In the genomic region with DNA sequence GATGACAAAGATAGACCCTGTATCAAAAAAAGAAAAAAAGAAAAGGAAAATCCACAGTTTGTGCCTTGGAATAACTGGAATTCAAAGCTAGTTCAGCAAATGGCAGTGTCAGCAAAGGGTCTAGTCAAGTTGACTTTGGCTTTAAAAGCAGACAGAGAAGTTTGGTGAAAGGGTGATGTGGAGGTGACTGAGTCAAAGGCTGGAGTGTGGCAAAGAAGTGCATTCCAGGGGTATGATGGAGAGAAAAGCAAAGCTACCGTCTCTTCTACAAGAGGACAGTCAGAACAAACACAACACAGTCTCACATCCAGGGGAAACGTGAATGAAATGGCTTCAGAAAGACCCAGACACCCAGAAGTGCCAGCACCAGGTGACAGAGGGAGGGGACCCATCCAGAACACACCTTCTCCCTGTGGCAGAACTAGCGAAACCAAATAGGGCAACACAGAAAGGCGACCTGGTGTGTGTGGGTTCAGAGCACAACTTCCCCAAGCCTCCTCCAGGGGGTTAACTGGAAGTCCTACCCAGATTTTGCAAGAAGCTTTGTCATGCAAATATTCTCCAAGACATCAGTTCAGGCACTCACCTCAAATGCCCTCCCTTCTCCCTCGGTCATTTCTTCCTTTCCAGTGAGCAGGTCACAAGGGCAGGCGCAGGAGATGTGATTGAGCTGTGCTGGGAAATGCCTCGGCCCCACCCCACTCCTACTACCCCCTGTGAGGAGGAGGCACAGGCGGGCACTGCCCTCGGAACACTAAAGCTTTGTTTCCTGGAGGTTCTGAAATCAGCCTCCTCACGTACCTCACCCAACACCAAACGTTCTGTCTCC, we compare ENCODE assay signal across 7 cellular contexts.
DNase-seq lines count a peak whose midpoint lies in the region; ATAC-seq and TF ChIP-seq lines count a peak whose summit lies in the region.

No MANE protein-coding gene starts in this region.

- ATAC-seq in GM21529 (IDR thresholded peaks at IDR 0.05; ENCODE audit: unreplicated experiment) (peak; percentile 56), gastroesophageal sphincter (no peak)
- ATAC-seq in stimulated activated effector memory CD8-positive, alpha-beta T cell treated with anti-CD3 and anti-CD28 coated beads, Interleukin-12 subunit alpha, Interleukin-12 subunit beta, amount 100 ng/mL, for 72 hours = peak; percentile 11
- ATAC-seq in CD8-positive, alpha-beta T cell = no peak

- no peak overlapping the region for H3K4me3 Mint-ChIP-seq in stimulated activated effector memory CD8-positive, alpha-beta T cell treated with anti-CD3 and anti-CD28 coated beads, Interleukin-12 subunit alpha, Interleukin-12 subunit beta, amount 100 ng/mL, for 72 hours
- no peak overlapping the region for H3K4me3 Mint-ChIP-seq in CD8-positive, alpha-beta T cell

- intact Hi-C loops in CD8-positive, alpha-beta T cell (cut with DNase I, micrococcal nuclease) = no loop called here

- TF ChIP-seq POLR2A in gastroesophageal sphincter (IDR thresholded peaks at IDR 0.05) = no peak

- peaks cover 49% of the 10 kb centered on the region for H3K27me3 ChIP-seq in gastroesophageal sphincter
- no peaks in the 10 kb centered on the region for H3K27me3 ChIP-seq in CD8-positive, alpha-beta T cell (ENCODE audit: insufficient read depth, low read length)
- no peaks in the 10 kb centered on the region for H3K27me3 ChIP-seq in effector memory CD4-positive, alpha-beta T cell (replicated peaks; ENCODE audit: control insufficient read depth, insufficient read depth, low read length, poor library complexity, severe bottlenecking)

- H3K36me3 ChIP-seq in gastroesophageal sphincter = no peaks in the 10 kb centered on the region
- H3K36me3 ChIP-seq in CD8-positive, alpha-beta T cell (ENCODE audit: insufficient read depth, low read length) = no peaks in the 10 kb centered on the region
- no peaks in the 10 kb centered on the region for H3K36me3 ChIP-seq in effector memory CD4-positive, alpha-beta T cell (ENCODE audit: control insufficient read depth, insufficient read depth, low read length)

- H3K9me3 Mint-ChIP-seq in stimulated activated effector memory CD8-positive, alpha-beta T cell treated with anti-CD3 and anti-CD28 coated beads, Interleukin-12 subunit alpha, Interleukin-12 subunit beta, amount 100 ng/mL, for 72 hours = peaks cover 5% of the 10 kb centered on the region
- H3K9me3 Mint-ChIP-seq in CD8-positive, alpha-beta T cell = peaks cover 4% of the 10 kb centered on the region

- no peak for TF ChIP-seq EP300 in gastroesophageal sphincter (IDR thresholded peaks at IDR 0.05)

- H3K27ac ChIP-seq in gastroesophageal sphincter = no peak overlapping the region
- no peak overlapping the region for H3K27ac ChIP-seq in CD8-positive, alpha-beta T cell (ENCODE audit: low read depth, low read length)
- H3K27ac ChIP-seq in effector memory CD4-positive, alpha-beta T cell (ENCODE audit: insufficient read depth, low read length, poor library complexity, severe bottlenecking) = no peak overlapping the region

- H3K4me1 Mint-ChIP-seq in stimulated activated effector memory CD8-positive, alpha-beta T cell treated with anti-CD3 and anti-CD28 coated beads, Interleukin-12 subunit alpha, Interleukin-12 subunit beta, amount 100 ng/mL, for 72 hours = no peaks in the 10 kb centered on the region
- no peaks in the 10 kb centered on the region for H3K4me1 Mint-ChIP-seq in CD8-positive, alpha-beta T cell (ENCODE audit: low read depth)

- no peaks in the 10 kb centered on the region for H3K36me3 Mint-ChIP-seq in stimulated activated effector memory CD8-positive, alpha-beta T cell treated with anti-CD3 and anti-CD28 coated beads, Interleukin-12 subunit alpha, Interleukin-12 subunit beta, amount 100 ng/mL, for 72 hours
- no peaks in the 10 kb centered on the region for H3K36me3 Mint-ChIP-seq in CD8-positive, alpha-beta T cell

- DNase-seq in NAMALWA (ENCODE audit: low spot score) (peak; percentile 5), epithelial cell of esophagus (ENCODE audit: low read depth) (peak; percentile 67)
- no peak for DNase-seq in stimulated activated effector memory CD8-positive, alpha-beta T cell treated with anti-CD3 and anti-CD28 coated beads, Interleukin-12 subunit alpha, Interleukin-12 subunit beta, amount 100 ng/mL, for 72 hours (ENCODE audit: low spot score in 2 of 2)
- DNase-seq in CD8-positive, alpha-beta T cell = no peak
- DNase-seq in effector memory CD4-positive, alpha-beta T cell = no peak

- peaks cover 26% of the 10 kb centered on the region for H3K27me3 Mint-ChIP-seq in CD8-positive, alpha-beta T cell (ENCODE audit: low read depth)

- TF ChIP-seq CTCF in epithelial cell of esophagus (IDR thresholded peaks at IDR 0.05; ENCODE audit: insufficient read depth, low read depth, low read length, missing control alignments) = peak; percentile 54
- no peak for TF ChIP-seq CTCF in gastroesophageal sphincter (IDR thresholded peaks at IDR 0.05)
- TF ChIP-seq CTCF in CD8-positive, alpha-beta T cell (IDR thresholded peaks at IDR 0.05) = no peak

- 38 to 50% methylated on average over 7 to 10 of the region's 11 CpGs for WGBS in gastroesophageal sphincter (ENCODE audit: low coverage in 1 of 2), 2 donors

- H3K4me3 ChIP-seq in epithelial cell of esophagus (ENCODE audit: low read length) (no peak overlapping the region), gastroesophageal sphincter (no peak overlapping the region)
- H3K4me3 ChIP-seq in CD8-positive, alpha-beta T cell (ENCODE audit: low read depth, low read length) = no peak overlapping the region
- H3K4me3 ChIP-seq in effector memory CD4-positive, alpha-beta T cell (ENCODE audit: insufficient read depth, low read depth, low read length, poor library complexity, severe bottlenecking) = no peak overlapping the region

- POLR2A ChIA-PET in CD8-positive, alpha-beta T cell (lab: Charles Lee) = no interaction called here

- no peak overlapping the region for H3K27ac Mint-ChIP-seq in stimulated activated effector memory CD8-positive, alpha-beta T cell treated with anti-CD3 and anti-CD28 coated beads, Interleukin-12 subunit alpha, Interleukin-12 subunit beta, amount 100 ng/mL, for 72 hours
- H3K27ac Mint-ChIP-seq in CD8-positive, alpha-beta T cell = no peak overlapping the region

- peaks cover 0 to 13% (median 0%) of the 10 kb centered on the region in 3 donors for H3K9me3 ChIP-seq in gastroesophageal sphincter
- H3K9me3 ChIP-seq in CD8-positive, alpha-beta T cell (ENCODE audit: low read length) = no peaks in the 10 kb centered on the region
- no peaks in the 10 kb centered on the region for H3K9me3 ChIP-seq in effector memory CD4-positive, alpha-beta T cell (ENCODE audit: control insufficient read depth, low read length)

- CTCF ChIA-PET in CD8-positive, alpha-beta T cell (lab: Charles Lee) = interaction anchor here (0.6 to 1.4 kb wide), 2 partner anchors 8 to 9 kb away, joined by 3 read pairs; no protein-coding TSS in a partner anchor

- H3K4me1 ChIP-seq in gastroesophageal sphincter = no peaks in the 10 kb centered on the region
- H3K4me1 ChIP-seq in CD8-positive, alpha-beta T cell (ENCODE audit: insufficient read depth, low read length) = no peaks in the 10 kb centered on the region
- H3K4me1 ChIP-seq in effector memory CD4-positive, alpha-beta T cell (ENCODE audit: control insufficient read depth, insufficient read depth, low read length, poor library complexity, severe bottlenecking) = no peaks in the 10 kb centered on the region

Comparison
In these comparisons a context has a peak if more than half of its experiments do, and no peak if none do; other contexts are left out.
1. ATAC-seq: peak in GM21529 (single experiment) and stimulated activated effector memory CD8-positive, alpha-beta T cell treated with anti-CD3 and anti-CD28 coated beads, Interleukin-12 subunit alpha, Interleukin-12 subunit beta, amount 100 ng/mL, for 72 hours (single experiment); none in gastroesophageal sphincter (single experiment) and CD8-positive, alpha-beta T cell (single experiment).
2. DNase-seq: peak in NAMALWA (single experiment) and epithelial cell of esophagus (single experiment); none in stimulated activated effector memory CD8-positive, alpha-beta T cell treated with anti-CD3 and anti-CD28 coated beads, Interleukin-12 subunit alpha, Interleukin-12 subunit beta, amount 100 ng/mL, for 72 hours (0 of 2), CD8-positive, alpha-beta T cell (0 of 7) and effector memory CD4-positive, alpha-beta T cell (0 of 3).